In genomic region chr5:133930061-133930823, GRCh38 we compare ENCODE assay signal across 8 cellular contexts. TPM values are rescaled to one million over a fixed set of nuclear protein-coding genes. Genes with fewer than 3 reads are reported as not detected.
A peak's percentile ranks its signal among the peaks of the same experiment; 100 is the strongest.
DNase-seq lines count a peak whose midpoint lies in the region; ATAC-seq and TF ChIP-seq lines count a peak whose summit lies in the region.

No MANE protein-coding gene starts in this region.

- peak overlapping the region; percentile 99 for H3K27ac Mint-ChIP-seq in stimulated activated naive CD8-positive, alpha-beta T cell treated with anti-CD3 and anti-CD28 coated beads, Interleukin-15, Interleukin-2, amounts not matched to agents 100 ng/mL and 50 ng/mL, for 24 hours

- no peaks in the 10 kb centered on the region for H3K36me3 Mint-ChIP-seq in activated T-cell treated with anti-CD3 and anti-CD28 coated beads, Interleukin-2, amount 50 U/mL, for 4 hours (ENCODE audit: insufficient read depth)
- no peaks in the 10 kb centered on the region for H3K36me3 Mint-ChIP-seq in stimulated activated naive CD8-positive, alpha-beta T cell treated with anti-CD3 and anti-CD28 coated beads, Interleukin-15, Interleukin-2, amounts not matched to agents 100 ng/mL and 50 ng/mL, for 24 hours (ENCODE audit: low read depth)

- ATAC-seq in HG03460 (IDR thresholded peaks at IDR 0.05; ENCODE audit: unreplicated experiment) (peak; percentile 36), lower lobe of right lung (peak in 1 of 2 donors; percentile 19), HG03097 (IDR thresholded peaks at IDR 0.05; ENCODE audit: low FRiP score, unreplicated experiment) (no peak)
- ATAC-seq in activated T-cell treated with anti-CD3 and anti-CD28 coated beads, Interleukin-2, amount 50 U/mL, for 4 hours: peak; percentile 86 to 90

- peak; percentile 50 for DNase-seq in activated T-cell treated with anti-CD3 and anti-CD28 coated beads, Interleukin-2, amount 50 U/mL, for 4 hours
- DNase-seq in lower lobe of right lung (no peak), germinal center (ENCODE audit: low spot score) (no peak), NCI-H524 treated with DMSO at 0.1 percent for 48 hours (lab: John Stamatoyannopoulos, UW) (no peak)

- H3K4me3 Mint-ChIP-seq in activated T-cell treated with anti-CD3 and anti-CD28 coated beads, Interleukin-2, amount 50 U/mL, for 4 hours: peak overlapping the region; percentile 73
- H3K4me3 Mint-ChIP-seq in stimulated activated naive CD8-positive, alpha-beta T cell treated with anti-CD3 and anti-CD28 coated beads, Interleukin-15, Interleukin-2, amounts not matched to agents 100 ng/mL and 50 ng/mL, for 24 hours: peak overlapping the region; percentile 78

- H3K36me3 ChIP-seq in lower lobe of right lung: no peaks in the 10 kb centered on the region

- intact Hi-C loops in lower lobe of right lung (cut with DNase I): no loop called here

- H3K27ac ChIP-seq in lower lobe of right lung: no peak overlapping the region

- no peaks in the 10 kb centered on the region for H3K27me3 Mint-ChIP-seq in activated T-cell treated with anti-CD3 and anti-CD28 coated beads, Interleukin-2, amount 50 U/mL, for 4 hours (ENCODE audit: low read depth)
- no peaks in the 10 kb centered on the region for H3K27me3 Mint-ChIP-seq in stimulated activated naive CD8-positive, alpha-beta T cell treated with anti-CD3 and anti-CD28 coated beads, Interleukin-15, Interleukin-2, amounts not matched to agents 100 ng/mL and 50 ng/mL, for 24 hours

- peak overlapping the region; percentile 27 for H3K4me3 ChIP-seq in lower lobe of right lung

- TF ChIP-seq CTCF in lower lobe of right lung (IDR thresholded peaks at IDR 0.05): no peak

- peaks cover 46% of the 10 kb centered on the region for H3K4me1 Mint-ChIP-seq in activated T-cell treated with anti-CD3 and anti-CD28 coated beads, Interleukin-2, amount 50 U/mL, for 4 hours (ENCODE audit: low read depth)
- peaks cover 80% of the 10 kb centered on the region for H3K4me1 Mint-ChIP-seq in stimulated activated naive CD8-positive, alpha-beta T cell treated with anti-CD3 and anti-CD28 coated beads, Interleukin-15, Interleukin-2, amounts not matched to agents 100 ng/mL and 50 ng/mL, for 24 hours (ENCODE audit: low read depth)

- no peaks in the 10 kb centered on the region for H3K9me3 ChIP-seq in lower lobe of right lung

- TF ChIP-seq POLR2A in GM18526 (IDR thresholded peaks at IDR 0.05; ENCODE audit: extremely low read depth, insufficient read length): peak; percentile 21

- H3K27me3 ChIP-seq in lower lobe of right lung (ENCODE audit: low read depth): peaks cover 4% of the 10 kb centered on the region

- peaks cover 15% of the 10 kb centered on the region for H3K4me1 ChIP-seq in lower lobe of right lung

- no peaks in the 10 kb centered on the region for H3K9me3 Mint-ChIP-seq in activated T-cell treated with anti-CD3 and anti-CD28 coated beads, Interleukin-2, amount 50 U/mL, for 4 hours
- H3K9me3 Mint-ChIP-seq in stimulated activated naive CD8-positive, alpha-beta T cell treated with anti-CD3 and anti-CD28 coated beads, Interleukin-15, Interleukin-2, amounts not matched to agents 100 ng/mL and 50 ng/mL, for 24 hours: no peaks in the 10 kb centered on the region

RNA-seq across cellular contexts. Expression of gene C5orf15, which starts 38.2 kb away (rescaled TPM):
- 10 to 100 TPM; 26.0 to 31.2 (median 28.6) TPM for total RNA-seq in activated T-cell treated with anti-CD3 and anti-CD28 coated beads, Interleukin-2, amount 50 U/mL, for 4 hours
- total RNA-seq in lower lobe of right lung: 31.1 TPM
